Comparison of ENCODE assay signal across 9 cellular contexts in the genomic region with DNA sequence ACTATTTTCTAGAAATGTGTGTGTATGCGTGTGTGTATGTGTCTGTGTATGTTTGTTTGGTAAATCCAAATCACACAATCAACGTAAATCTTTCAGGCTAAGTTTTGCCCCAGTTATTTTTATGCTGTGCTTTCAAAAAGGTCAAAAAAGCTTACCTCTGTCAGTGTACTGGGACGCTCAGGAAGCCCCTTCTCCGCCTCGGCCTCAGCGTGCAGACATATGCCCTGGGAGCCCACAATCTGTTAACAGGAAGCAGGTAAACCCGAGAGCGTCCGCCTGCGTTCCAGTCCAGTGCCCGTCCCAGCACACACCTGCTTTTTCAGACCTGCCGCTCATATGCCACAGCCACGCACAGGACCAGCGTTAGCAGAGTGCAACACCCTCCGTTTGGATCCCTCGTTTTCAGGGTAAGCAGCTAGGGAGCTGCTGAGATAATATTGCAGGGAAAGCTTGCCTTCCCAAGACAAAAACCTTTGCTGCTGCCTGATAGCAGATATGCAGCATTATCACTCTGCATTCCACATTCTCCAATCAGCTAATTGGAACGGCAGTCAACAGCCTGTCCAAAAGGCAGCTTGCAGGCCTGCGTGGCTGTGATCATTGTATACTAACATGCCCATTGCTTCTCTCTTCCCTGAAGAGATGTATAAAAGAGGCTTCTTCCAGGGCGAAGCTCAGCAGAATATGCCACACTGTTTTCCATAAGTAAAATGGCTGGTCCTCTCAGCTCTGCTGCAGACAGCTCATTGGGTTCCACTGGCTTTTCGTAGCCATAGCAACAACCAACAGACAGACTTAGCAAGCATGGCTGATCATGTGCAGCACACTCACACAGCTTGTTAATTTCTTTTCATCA. TPM values are rescaled to one million over a fixed set of nuclear protein-coding genes. Genes with fewer than 3 reads are reported as not detected.
DNase-seq lines count a peak whose midpoint lies in the region; ATAC-seq and TF ChIP-seq lines count a peak whose summit lies in the region.
"Had no signal": no experiment of that assay in that cellular context is flagged by ENCODE, and none has a peak within 500 bp of the region (broad histone marks: within the 10 kb centered on the region; RNA-seq: fewer than 3 reads in every experiment).

A gene with protein sequence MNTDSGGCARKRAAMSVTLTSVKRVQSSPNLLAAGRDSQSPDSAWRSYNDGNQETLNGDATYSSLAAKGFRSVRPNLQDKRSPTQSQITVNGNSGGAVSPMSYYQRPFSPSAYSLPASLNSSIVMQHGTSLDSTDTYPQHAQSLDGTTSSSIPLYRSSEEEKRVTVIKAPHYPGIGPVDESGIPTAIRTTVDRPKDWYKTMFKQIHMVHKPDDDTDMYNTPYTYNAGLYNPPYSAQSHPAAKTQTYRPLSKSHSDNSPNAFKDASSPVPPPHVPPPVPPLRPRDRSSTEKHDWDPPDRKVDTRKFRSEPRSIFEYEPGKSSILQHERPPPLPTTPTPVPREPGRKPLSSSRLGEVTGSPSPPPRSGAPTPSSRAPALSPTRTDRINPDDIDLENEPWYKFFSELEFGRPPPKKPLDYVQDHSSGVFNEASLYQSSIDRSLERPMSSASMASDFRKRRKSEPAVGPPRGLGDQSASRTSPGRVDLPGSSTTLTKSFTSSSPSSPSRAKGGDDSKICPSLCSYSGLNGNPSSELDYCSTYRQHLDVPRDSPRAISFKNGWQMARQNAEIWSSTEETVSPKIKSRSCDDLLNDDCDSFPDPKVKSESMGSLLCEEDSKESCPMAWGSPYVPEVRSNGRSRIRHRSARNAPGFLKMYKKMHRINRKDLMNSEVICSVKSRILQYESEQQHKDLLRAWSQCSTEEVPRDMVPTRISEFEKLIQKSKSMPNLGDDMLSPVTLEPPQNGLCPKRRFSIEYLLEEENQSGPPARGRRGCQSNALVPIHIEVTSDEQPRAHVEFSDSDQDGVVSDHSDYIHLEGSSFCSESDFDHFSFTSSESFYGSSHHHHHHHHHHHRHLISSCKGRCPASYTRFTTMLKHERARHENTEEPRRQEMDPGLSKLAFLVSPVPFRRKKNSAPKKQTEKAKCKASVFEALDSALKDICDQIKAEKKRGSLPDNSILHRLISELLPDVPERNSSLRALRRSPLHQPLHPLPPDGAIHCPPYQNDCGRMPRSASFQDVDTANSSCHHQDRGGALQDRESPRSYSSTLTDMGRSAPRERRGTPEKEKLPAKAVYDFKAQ (N-terminal part only) (minus strand): TSS at position 686 of the 856 bp plus-strand sequence. CDS start 121,623 bp downstream, outside the sequence.

- TF ChIP-seq CTCF in gastroesophageal sphincter (IDR thresholded peaks at IDR 0.05) (no peak), omental fat pad (IDR thresholded peaks at IDR 0.05) (no peak)

- TF ChIP-seq EP300 in gastroesophageal sphincter (IDR thresholded peaks at IDR 0.05) = no peak

- H3K9me3 ChIP-seq in HUES6 (ENCODE audit: control insufficient read depth, insufficient read depth, low read depth, low read length) (no peaks in the 10 kb centered on the region), gastroesophageal sphincter (no peaks in the 10 kb centered on the region)

- H3K4me1 ChIP-seq in HUES6 (ENCODE audit: control insufficient read depth, insufficient read depth, low read length) (peaks cover 22% of the 10 kb centered on the region), gastroesophageal sphincter (peaks cover 0 to 2% (median 0%) of the 10 kb centered on the region in 3 donors)

- ATAC-seq in GM21515 (IDR thresholded peaks at IDR 0.05; ENCODE audit: unreplicated experiment) = peak; percentile 95
- ATAC-seq in gastroesophageal sphincter = no peak
- peak; percentile 87 for ATAC-seq in omental fat pad (ENCODE audit: low FRiP score)
- ATAC-seq in stimulated activated naive CD8-positive, alpha-beta T cell treated with anti-CD3 and anti-CD28 coated beads, Interleukin-15, Interleukin-2, amounts not matched to agents 100 U/mL and 50 U/mL, for 24 hours = no peak

- DNase-seq in DMS53 treated with DMSO at 0.1 percent for 48 hours (lab: John Stamatoyannopoulos, UW; ENCODE audit: unreplicated experiment) (peak; percentile 60), SK-N-DZ (ENCODE audit: low spot score) (peak; percentile 42), omental fat pad (ENCODE audit: low spot score) (no peak)
- DNase-seq in activated naive CD4-positive, alpha-beta T cell (lab: John Stamatoyannopoulos, UW) = no peak
- no peak for DNase-seq in stimulated activated naive CD8-positive, alpha-beta T cell treated with anti-CD3 and anti-CD28 coated beads, Interleukin-15, Interleukin-2, amounts not matched to agents 100 U/mL and 50 U/mL, for 24 hours

- WGBS in gastroesophageal sphincter (ENCODE audit: low coverage in 1 of 2), 2 donors = 43 to 44% methylated on average over 3 to 9 of the region's 20 CpGs

- no peak within 1 kb of the TSS for H3K9ac ChIP-seq in HUES6 (ENCODE audit: low read length)
- H3K9ac ChIP-seq: KMS-11 had no signal

- H3K27me3 ChIP-seq in HUES6 (ENCODE audit: control insufficient read depth, insufficient read depth, low read length) (no peaks in the 10 kb centered on the region), gastroesophageal sphincter (no peaks in the 10 kb centered on the region)

- H3K27ac ChIP-seq in HUES6 (ENCODE audit: low read depth, low read length) (no peak within 1 kb of the TSS), gastroesophageal sphincter (peak within 1 kb of the TSS in 3 of 4 donors; percentile 29 to 45 (median 43))
- H3K27ac ChIP-seq: KMS-11 had no signal

- TF ChIP-seq POLR2A in gastroesophageal sphincter (IDR thresholded peaks at IDR 0.05) = no peak

- H3K36me3 ChIP-seq in HUES6 (ENCODE audit: control insufficient read depth, insufficient read depth, low read length) (no peaks in the 10 kb centered on the region), gastroesophageal sphincter (no peaks in the 10 kb centered on the region)

- peak within 1 kb of the TSS; percentile 15; the same call in 1 of the 2 replicates for H3K4me3 ChIP-seq in HUES6 (ENCODE audit: low read depth, low read length)
- peak within 1 kb of the TSS; percentile 44 to 76 for H3K4me3 ChIP-seq in gastroesophageal sphincter

RNA-seq across cellular contexts. Expression of the gene that starts here (rescaled TPM):
- polyA plus RNA-seq in SK-N-DZ (2014; cell fraction: cytosol; rRNA removed) = not detected in 2 replicates
- not detected in 2 replicates for polyA plus RNA-seq in SK-N-DZ (2014; cell fraction: nucleus; rRNA removed)
- total RNA-seq in gastroesophageal sphincter (1,000 to 10,000 TPM in 2 of 4 donors, 100 to 1,000 TPM in 2; 640 to 1,569 (median 1,016) TPM), omental fat pad (100 to 1,000 TPM in 1 of 4 donors, 10 to 100 TPM in 3; 21.5 to 103 (median 64.8) TPM)

Comparison
In these comparisons a context has a peak if more than half of its experiments do, and no peak if none do; other contexts are left out.
1. RNA of the gene that starts here (total RNA-seq): 640 to 1,569 TPM in gastroesophageal sphincter; 21.5 to 103 TPM in omental fat pad; every median in the first group is over 4 times any median in the second.
2. DNase-seq: peak in DMS53 treated with DMSO at 0.1 percent for 48 hours (single experiment) and SK-N-DZ (single experiment); none in omental fat pad (single experiment), activated naive CD4-positive, alpha-beta T cell (0 of 4) and stimulated activated naive CD8-positive, alpha-beta T cell treated with anti-CD3 and anti-CD28 coated beads, Interleukin-15, Interleukin-2, amounts not matched to agents 100 U/mL and 50 U/mL, for 24 hours (single experiment).
3. ATAC-seq: peak in GM21515 (single experiment) and omental fat pad (single experiment); none in gastroesophageal sphincter (single experiment) and stimulated activated naive CD8-positive, alpha-beta T cell treated with anti-CD3 and anti-CD28 coated beads, Interleukin-15, Interleukin-2, amounts not matched to agents 100 U/mL and 50 U/mL, for 24 hours (single experiment).